ENCODE assay signal across 19 cellular contexts in genomic region chr6:35224720-35225119, GRCh38.
"Had no signal": no experiment of that assay in that cellular context is flagged by ENCODE, and none has a peak within 500 bp of the region (broad histone marks: within the 10 kb centered on the region; RNA-seq: fewer than 3 reads in every experiment).

No MANE protein-coding gene starts in this region.

- H3K9me3 ChIP-seq: esophagus squamous epithelium, right lobe of liver had no signal

- H3K27ac ChIP-seq: esophagus squamous epithelium, right lobe of liver had no signal

- FAIRE-seq: endothelial cell of umbilical vein had no signal

- ATAC-seq: activated CD8-positive, alpha-beta T cell treated with anti-CD3 and anti-CD28 coated beads, Interleukin-2, amount 10 ng/mL, durations not matched to agents 7 days and 5 days; activated naive CD4-positive, alpha-beta T cell treated with anti-CD3 and anti-CD28 coated beads, Interleukin-2, amount 50 U/mL, for 72 hours; activated T-cell treated with anti-CD3 and anti-CD28 coated beads, Interleukin-2, amount 50 U/mL, for 72 hours; right lobe of liver; stimulated activated naive CD8-positive, alpha-beta T cell treated with anti-CD3 and anti-CD28 coated beads, Interleukin-15, amount 100 ng/mL, for 72 hours had no signal

- H3K36me3 Mint-ChIP-seq: activated naive CD4-positive, alpha-beta T cell treated with anti-CD3 and anti-CD28 coated beads, Interleukin-2, amount 50 U/mL, for 72 hours had no signal

- H3K27me3 ChIP-seq: esophagus squamous epithelium, right lobe of liver had no signal

- H3K27me3 Mint-ChIP-seq: brain, progenitor cell of endocrine pancreas, type B pancreatic cell had no signal

- H3K4me3 Mint-ChIP-seq: activated CD4-positive, alpha-beta T cell treated with anti-CD3 and anti-CD28 coated beads, Interleukin-2, amount 10 ng/mL, durations not matched to agents 24 days and 14 days; activated CD8-positive, alpha-beta T cell treated with anti-CD3 and anti-CD28 coated beads, Interleukin-2, amount 10 ng/mL, durations not matched to agents 7 days and 5 days; activated T-cell treated with anti-CD3 and anti-CD28 coated beads, Interleukin-2, amount 50 U/mL, for 72 hours; brain; stimulated activated naive CD8-positive, alpha-beta T cell treated with anti-CD3 and anti-CD28 coated beads, Interleukin-15, amount 100 ng/mL, for 72 hours; type B pancreatic cell had no signal

- DNase-seq: activated CD4-positive, alpha-beta T cell treated with anti-CD3 and anti-CD28 coated beads, Interleukin-2, amount 10 ng/mL, durations not matched to agents 24 days and 14 days; activated CD4-positive, CD25-positive, alpha-beta regulatory T cell; activated CD8-positive, alpha-beta memory T cell treated with anti-CD3 and anti-CD28 coated beads, Interleukin-2, amount 50 U/mL, for 4 hours; activated CD8-positive, alpha-beta T cell treated with anti-CD3 and anti-CD28 coated beads, Interleukin-2, amount 10 ng/mL, durations not matched to agents 7 days and 5 days; activated gamma-delta T cell; activated T-cell treated with anti-CD3 and anti-CD28 coated beads, Interleukin-2, amount 50 U/mL, for 72 hours; amniotic stem cell; cortex of kidney; effector CD8-positive, alpha-beta T cell; esophagus squamous epithelium; hypothalamus; right lobe of liver; stimulated activated naive CD8-positive, alpha-beta T cell treated with anti-CD3 and anti-CD28 coated beads, Interleukin-15, amount 100 ng/mL, for 72 hours; T-helper 2 cell had no signal

- H3K4me1 Mint-ChIP-seq: activated CD4-positive, alpha-beta T cell treated with anti-CD3 and anti-CD28 coated beads, Interleukin-2, amount 10 ng/mL, durations not matched to agents 24 days and 14 days; stimulated activated naive CD8-positive, alpha-beta T cell treated with anti-CD3 and anti-CD28 coated beads, Interleukin-15, amount 100 ng/mL, for 72 hours had no signal

- H3K36me3 ChIP-seq: esophagus squamous epithelium, right lobe of liver had no signal

- H3K4me3 ChIP-seq: esophagus squamous epithelium, right lobe of liver had no signal

- H3K9me3 Mint-ChIP-seq: activated CD4-positive, alpha-beta T cell treated with anti-CD3 and anti-CD28 coated beads, Interleukin-2, amount 10 ng/mL, durations not matched to agents 24 days and 14 days; activated naive CD4-positive, alpha-beta T cell treated with anti-CD3 and anti-CD28 coated beads, Interleukin-2, amount 50 U/mL, for 72 hours; activated T-cell treated with anti-CD3 and anti-CD28 coated beads, Interleukin-2, amount 50 U/mL, for 72 hours; stimulated activated naive CD8-positive, alpha-beta T cell treated with anti-CD3 and anti-CD28 coated beads, Interleukin-15, amount 100 ng/mL, for 72 hours; type B pancreatic cell had no signal

- H3K27ac Mint-ChIP-seq: activated CD4-positive, alpha-beta T cell treated with anti-CD3 and anti-CD28 coated beads, Interleukin-2, amount 10 ng/mL, durations not matched to agents 24 days and 14 days; activated CD8-positive, alpha-beta T cell treated with anti-CD3 and anti-CD28 coated beads, Interleukin-2, amount 10 ng/mL, durations not matched to agents 7 days and 5 days; activated naive CD4-positive, alpha-beta T cell treated with anti-CD3 and anti-CD28 coated beads, Interleukin-2, amount 50 U/mL, for 72 hours; activated T-cell treated with anti-CD3 and anti-CD28 coated beads, Interleukin-2, amount 50 U/mL, for 72 hours; brain; progenitor cell of endocrine pancreas; stimulated activated naive CD8-positive, alpha-beta T cell treated with anti-CD3 and anti-CD28 coated beads, Interleukin-15, amount 100 ng/mL, for 72 hours; type B pancreatic cell had no signal

- H3K4me1 ChIP-seq: esophagus squamous epithelium, right lobe of liver had no signal
